Comparison of ENCODE assay signal across 11 cellular contexts in genomic region chr12:51482808-51483532, GRCh38. TPM values are rescaled to one million over a fixed set of nuclear protein-coding genes. Genes with fewer than 3 reads are reported as not detected.
A peak's percentile ranks its signal among the peaks of the same experiment; 100 is the strongest.
DNase-seq lines count a peak whose midpoint lies in the region; ATAC-seq and TF ChIP-seq lines count a peak whose summit lies in the region.
"Had no signal": no experiment of that assay in that cellular context is flagged by ENCODE, and none has a peak within 500 bp of the region (broad histone marks: within the 10 kb centered on the region; RNA-seq: fewer than 3 reads in every experiment).

No MANE protein-coding gene starts in this region.

- H2BK20ac ChIP-seq in IMR-90 (ENCODE audit: low read depth, low read length) = no peak overlapping the region

- POLR2A ChIA-PET in IMR-90 (lab: Charles Lee; ENCODE audit: unreplicated experiment) = no interaction called here
- POLR2A ChIA-PET in naive thymus-derived CD4-positive, alpha-beta T cell (lab: Charles Lee) = interaction anchor here (0.6 to 0.7 kb wide), 2 partner anchors 9 to 202 kb away, joined by 3 to 4 read pairs; no protein-coding TSS in a partner anchor

- no peak overlapping the region for H3K4me3 ChIP-seq in IMR-90 (ENCODE audit: insufficient read depth, low read depth, low read length)
- H3K4me3 ChIP-seq in naive thymus-derived CD4-positive, alpha-beta T cell (ENCODE audit: low read length) = peak overlapping the region; percentile 28

- DNase-seq in AG08396 (ENCODE audit: low spot score) (peak; percentile 12), IMR-90 (no peak), A172 (ENCODE audit: low spot score) (no peak), sciatic nerve (ENCODE audit: low spot score) (no peak)
- peak; percentile 26 to 28 for DNase-seq in activated T-cell treated with anti-CD3 and anti-CD28 coated beads, Interleukin-2, amount 50 U/mL, for 72 hours
- DNase-seq in naive thymus-derived CD4-positive, alpha-beta T cell = peak in 8 of 9 donors; percentile 26 to 67 (median 50)
- DNase-seq: retina, SIG-M5 had no signal

- no TSS peak for BruUV-seq in IMR-90 (replicated peaks; lab: Mats Ljungman, UMichigan)

- no peak for TF ChIP-seq POLR2A in IMR-90 (IDR thresholded peaks at IDR 0.05; ENCODE audit: low read depth, low read length)

- no peaks in the 10 kb centered on the region for H4K20me1 ChIP-seq in IMR-90 (ENCODE audit: insufficient read depth, low read length)

- no peaks in the 10 kb centered on the region for H3K27me3 Mint-ChIP-seq in activated T-cell treated with anti-CD3 and anti-CD28 coated beads, Interleukin-2, amount 50 U/mL, for 72 hours (ENCODE audit: low read depth)
- H3K27me3 Mint-ChIP-seq in naive thymus-derived CD4-positive, alpha-beta T cell = no peaks in the 10 kb centered on the region

- H3K36me3 ChIP-seq in IMR-90 (ENCODE audit: control insufficient read depth, insufficient read depth, low read length) = no peaks in the 10 kb centered on the region
- no peaks in the 10 kb centered on the region for H3K36me3 ChIP-seq in naive thymus-derived CD4-positive, alpha-beta T cell (ENCODE audit: control insufficient read depth in 2 of 3, insufficient read depth in 3 of 3, low read length in 3 of 3)

- no peak overlapping the region for H3K56ac ChIP-seq in IMR-90 (ENCODE audit: extremely low read depth, insufficient read depth, low read length)

- H3K4me3 Mint-ChIP-seq in activated T-cell treated with anti-CD3 and anti-CD28 coated beads, Interleukin-2, amount 50 U/mL, for 72 hours = peak overlapping the region; percentile 63 to 80
- H3K4me3 Mint-ChIP-seq in naive thymus-derived CD4-positive, alpha-beta T cell = peak overlapping the region; percentile 31 to 88 (median 76)

- no peaks in the 10 kb centered on the region for H3K27me3 ChIP-seq in IMR-90 (ENCODE audit: control insufficient read depth, insufficient read depth, low read length)
- no peaks in the 10 kb centered on the region for H3K27me3 ChIP-seq in naive thymus-derived CD4-positive, alpha-beta T cell (ENCODE audit: control insufficient read depth in 2 of 2, insufficient read depth in 2 of 2, low read length in 2 of 2)

- dilution Hi-C loops in IMR-90 (cut with HindIII; ENCODE audit: low sequenced_read_pairs, unreplicated experiment) = no loop called here

- H4K91ac ChIP-seq in IMR-90 (ENCODE audit: insufficient read depth, low read depth, low read length) = no peak overlapping the region

- TF ChIP-seq RAD21 in IMR-90 (IDR thresholded peaks at IDR 0.05; ENCODE audit: low read length) = no peak

- no peaks in the 10 kb centered on the region for H3K9me3 Mint-ChIP-seq in activated T-cell treated with anti-CD3 and anti-CD28 coated beads, Interleukin-2, amount 50 U/mL, for 72 hours
- H3K9me3 Mint-ChIP-seq in naive thymus-derived CD4-positive, alpha-beta T cell = peaks cover 0 to 3% (median 0%) of the 10 kb centered on the region in 11 donors

- H3K79me1 ChIP-seq in IMR-90 (ENCODE audit: low read depth in 1 of 2, low read length in 2 of 2) = no peaks in the 10 kb centered on the region

- H3K27ac ChIP-seq in IMR-90 (ENCODE audit: insufficient read depth, low read length) = no peak overlapping the region
- H3K27ac ChIP-seq in naive thymus-derived CD4-positive, alpha-beta T cell (ENCODE audit: low read depth, low read length) = peak overlapping the region; percentile 42
- H3K27ac ChIP-seq: C4-2B had no signal

- ATAC-seq in IMR-90 (ENCODE audit: low read depth) (no peak; the same call in 1 of the 2 replicates), HG02798 (IDR thresholded peaks at IDR 0.05; ENCODE audit: poor library complexity, unreplicated experiment) (no peak), sciatic nerve (no peak), GM19328 (IDR thresholded peaks at IDR 0.05; ENCODE audit: unreplicated experiment) (no peak)
- peak; percentile 61 to 81 for ATAC-seq in activated T-cell treated with anti-CD3 and anti-CD28 coated beads, Interleukin-2, amount 50 U/mL, for 72 hours (replicated peaks in 1 of 2)
- peak; percentile 54 for ATAC-seq in naive thymus-derived CD4-positive, alpha-beta T cell

- H4K5ac ChIP-seq in IMR-90 (ENCODE audit: low read depth, low read length) = no peak overlapping the region

- H3K4ac ChIP-seq in IMR-90 (ENCODE audit: low read depth, low read length) = no peak overlapping the region

- no CpG with 5 or more reads among the region's 3 CpGs for WGBS in IMR-90 (ENCODE audit: extremely low coverage in 2 of 2, insufficient read length in 1 of 2), 2 experiments

- no peaks in the 10 kb centered on the region for H3K36me3 Mint-ChIP-seq in activated T-cell treated with anti-CD3 and anti-CD28 coated beads, Interleukin-2, amount 50 U/mL, for 72 hours (ENCODE audit: insufficient read depth in 2 of 2)
- H3K36me3 Mint-ChIP-seq in naive thymus-derived CD4-positive, alpha-beta T cell = peaks cover 0 to 21% (median 0%) of the 10 kb centered on the region in 5 donors

- no peak overlapping the region for H3K9ac ChIP-seq in IMR-90 (ENCODE audit: low read depth, low read length)

- H3K4me2 ChIP-seq in IMR-90 (ENCODE audit: low read depth, low read length) = peak overlapping the region; percentile 77

- no peaks in the 10 kb centered on the region for H3K9me1 ChIP-seq in IMR-90 (ENCODE audit: insufficient read depth, low read length)

- H2AK5ac ChIP-seq in IMR-90 (ENCODE audit: low read depth, low read length) = no peak overlapping the region

- in situ Hi-C loops in IMR-90 (cut with MboI; ENCODE audit: low sequenced_read_pairs) = no loop called here

- no peak overlapping the region for H2BK5ac ChIP-seq in IMR-90 (ENCODE audit: low read depth, low read length, poor library complexity, severe bottlenecking)

- no peak overlapping the region for H3K23ac ChIP-seq in IMR-90 (ENCODE audit: low read depth, low read length)

- H3K9me3 ChIP-seq in IMR-90 (ENCODE audit: control insufficient read depth, insufficient read depth, low read length) = no peaks in the 10 kb centered on the region
- H3K9me3 ChIP-seq in naive thymus-derived CD4-positive, alpha-beta T cell (ENCODE audit: control insufficient read depth in 2 of 3, low read length in 3 of 3) = no peaks in the 10 kb centered on the region

- peak overlapping the region; percentile 81 for H3K27ac Mint-ChIP-seq in activated T-cell treated with anti-CD3 and anti-CD28 coated beads, Interleukin-2, amount 50 U/mL, for 72 hours
- H3K27ac Mint-ChIP-seq in naive thymus-derived CD4-positive, alpha-beta T cell = peak overlapping the region; percentile 79 to 97 (median 90)

- intact Hi-C loops in IMR-90 (cut with micrococcal nuclease) (no loop called here), sciatic nerve (cut with DNase I) (no loop called here)
- intact Hi-C loops in naive thymus-derived CD4-positive, alpha-beta T cell (cut with micrococcal nuclease) = loop anchor here (1.0 to 5.0 kb wide), 3 partner anchors 49 to 59 kb away; partner anchors contain the start of gene SLC4A8 (in 1 of the 2)

- H3K18ac ChIP-seq in IMR-90 (ENCODE audit: low read depth, low read length) = no peak overlapping the region

- H2AFZ ChIP-seq in IMR-90 (replicated peaks; ENCODE audit: low read length, poor library complexity) = peak overlapping the region; percentile 85

- CTCF ChIA-PET in IMR-90 (lab: Yijun Ruan, JAX) = no interaction called here
- CTCF ChIA-PET in naive thymus-derived CD4-positive, alpha-beta T cell (lab: Charles Lee) = interaction anchor here (0.9 kb wide), 1 partner anchor 8 kb away, joined by 3 read pairs; no protein-coding TSS in a partner anchor

- H2BK15ac ChIP-seq in IMR-90 (ENCODE audit: low read depth, low read length) = no peak overlapping the region

- H3K4me1 ChIP-seq in IMR-90 (ENCODE audit: control insufficient read depth, insufficient read depth, low read length) = peaks cover 2% of the 10 kb centered on the region; the same call in 1 of the 2 replicates
- peaks cover 19 to 32% of the 10 kb centered on the region in 2 donors for H3K4me1 ChIP-seq in naive thymus-derived CD4-positive, alpha-beta T cell (ENCODE audit: control insufficient read depth in 2 of 2, insufficient read depth in 2 of 2, low read length in 2 of 2)

- no peak overlapping the region for H2BK120ac ChIP-seq in IMR-90 (ENCODE audit: low read depth, low read length)

- 0 out of 2 replicates have a peak overlapping the region, but pooled peaks have one; percentile 44 for H3K14ac ChIP-seq in IMR-90 (replicated peaks; ENCODE audit: low read depth, low read length)

- H3K4me1 Mint-ChIP-seq in activated T-cell treated with anti-CD3 and anti-CD28 coated beads, Interleukin-2, amount 50 U/mL, for 72 hours (ENCODE audit: low read depth) = peaks cover 35% of the 10 kb centered on the region
- H3K4me1 Mint-ChIP-seq in naive thymus-derived CD4-positive, alpha-beta T cell = peaks cover 17 to 54% (median 53%) of the 10 kb centered on the region in 7 donors

- TF ChIP-seq CTCF in IMR-90 (conservative IDR thresholded peaks at IDR 0.05; ENCODE audit: low read depth, low read length) = no peak

- H2AK9ac ChIP-seq in IMR-90 (replicated peaks; ENCODE audit: low read depth, low read length, poor library complexity) = no peak overlapping the region

- no peak overlapping the region for H4K8ac ChIP-seq in IMR-90 (ENCODE audit: low read depth in 2 of 2, low read length in 2 of 2)

TF ChIP-seq in IMR-90, 13 proteins besides CTCF, POLR2A, EP300 and RAD21:
- TF ChIP-seq ELK1 (IDR thresholded peaks at IDR 0.05; ENCODE audit: borderline replicate concordance, low read depth, low read length) (no peak), CHD1 (IDR thresholded peaks at IDR 0.05; ENCODE audit: low read depth, low read length) (no peak)

RNA-seq across cellular contexts. Expression of gene SLC4A8, which starts 58.3 kb away (rescaled TPM):
- total RNA-seq in IMR-90 (2012; rRNA removed) (4.4 and 5.2 TPM in 2 replicates), sciatic nerve (1.2 TPM)
- polyA plus RNA-seq in IMR-90 (2012; rRNA removed) = 3.1 and 3.2 TPM in 2 replicates
- polyA plus RNA-seq in IMR-90 (2012; cell fraction: cytosol; rRNA removed) = 1.0 and 3.3 TPM in 2 replicates
- 1.7 and 5.6 TPM in 2 replicates for polyA plus RNA-seq in IMR-90 (2012; cell fraction: nucleus; rRNA removed; ENCODE audit: low replicate concordance)
- total RNA-seq in activated T-cell treated with anti-CD3 and anti-CD28 coated beads, Interleukin-2, amount 50 U/mL, for 72 hours = 1 to 10 TPM; 1.9 to 4.6 TPM
- 1 to 10 TPM in 4 of 5 experiments, under 1 TPM in 1; 0.97 to 8.4 (median 3.4) TPM for total RNA-seq in naive thymus-derived CD4-positive, alpha-beta T cell
- polyA plus RNA-seq in naive thymus-derived CD4-positive, alpha-beta T cell = under 1 TPM; 0.13 to 0.34 TPM
- 7.5 and 14.4 TPM in 2 replicates for total RNA-seq in A172 (2014; rRNA removed; shearing (Covaris generic))

Comparison
In these comparisons a context has a peak if more than half of its experiments do, and no peak if none do; other contexts are left out.
1. DNase-seq: peak in AG08396 (single experiment), activated T-cell treated with anti-CD3 and anti-CD28 coated beads, Interleukin-2, amount 50 U/mL, for 72 hours (2 of 2) and naive thymus-derived CD4-positive, alpha-beta T cell (8 of 9); none in IMR-90 (single experiment), A172 (single experiment) and sciatic nerve (single experiment).
2. ATAC-seq: peak in activated T-cell treated with anti-CD3 and anti-CD28 coated beads, Interleukin-2, amount 50 U/mL, for 72 hours (2 of 2) and naive thymus-derived CD4-positive, alpha-beta T cell (single experiment); none in IMR-90 (single experiment), HG02798 (single experiment), sciatic nerve (single experiment) and GM19328 (single experiment).
3. intact Hi-C loops: an anchor here in naive thymus-derived CD4-positive, alpha-beta T cell (1.0 to 5.0 kb wide); none called in IMR-90 and sciatic nerve.